Comparison of ENCODE assay signal across 8 cellular contexts in the genomic region with DNA sequence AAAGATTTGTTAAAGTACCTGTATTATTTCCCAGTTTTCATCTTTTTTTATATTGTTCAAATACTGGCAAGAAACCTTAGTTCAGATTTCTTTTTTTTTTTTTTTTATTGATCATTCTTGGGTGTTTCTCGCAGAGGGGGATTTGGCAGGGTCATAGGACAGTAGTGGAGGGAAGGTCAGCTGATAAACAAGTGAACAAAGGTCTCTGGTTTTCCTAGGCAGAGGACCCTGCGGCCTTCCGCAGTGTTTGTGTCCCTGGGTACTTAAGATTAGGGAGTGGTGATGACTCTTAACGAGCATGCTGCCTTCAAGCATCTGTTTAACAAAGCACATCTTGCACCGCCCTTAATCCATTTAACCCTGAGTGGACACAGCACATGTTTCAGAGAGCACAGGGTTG. TPM values are rescaled to one million over a fixed set of nuclear protein-coding genes. Genes with fewer than 3 reads are reported as not detected.
DNase-seq lines count a peak whose midpoint lies in the region; FAIRE-seq and TF ChIP-seq lines count a peak whose summit lies in the region.
"Not testable (repeated sequence)": the region's sequence is repeated elsewhere in the genome, so short reads cannot be mapped to it uniquely, and the experiment has no call there.

No MANE protein-coding gene starts in this region.

- not testable (repeated sequence) for H2AFZ ChIP-seq in astrocyte (ENCODE audit: low read depth, low read length)
- H2AFZ ChIP-seq in neural progenitor cell (replicated peaks), result peak overlapping the region; percentile 63

- H3K27me3 ChIP-seq in BJ (ENCODE audit: control insufficient read depth, insufficient read depth, low read length); HUES64 (ENCODE audit: insufficient read depth, low read length); astrocyte (ENCODE audit: insufficient read depth, low read length); neural progenitor cell; subcutaneous abdominal adipose tissue (ENCODE audit: control insufficient read depth in 5 of 5, insufficient read depth in 4 of 5, low read length in 5 of 5): not testable (repeated sequence)

- H3F3A ChIP-seq in neural progenitor cell (ENCODE audit: low read depth), result peaks cover 18% of the 10 kb centered on the region

- H3K9ac ChIP-seq in HUES64 (ENCODE audit: low read depth, low read length) (peak overlapping the region; percentile 94), astrocyte (ENCODE audit: low read length) (peak overlapping the region; percentile 94), kidney (ENCODE audit: low read length in 2 of 2) (peak overlapping the region; percentile 57 to 91), neural progenitor cell (peak overlapping the region; percentile 77), subcutaneous abdominal adipose tissue (ENCODE audit: low read length in 5 of 5) (peak overlapping the region; percentile 89 to 98 (median 93))

- H3K36me3 Mint-ChIP-seq in T-helper 1 cell treated with Interleukin-12 subunit alpha and Interleukin-12 subunit beta and Interleukin-4 antibody, amounts not matched to agents 30 μg/mL and 1 μg/mL, for 36 hours (ENCODE audit: low read depth); astrocyte (ENCODE audit: low read depth, unreplicated experiment); neural progenitor cell: not testable (repeated sequence)

- H3K4me3 ChIP-seq in BJ (ENCODE audit: low read depth, low read length) (peak overlapping the region; percentile 86), HUES64 (ENCODE audit: low read length) (peak overlapping the region; percentile 79), astrocyte (ENCODE audit: insufficient read depth, low read depth, low read length) (peak overlapping the region; percentile 80), epithelial cell of proximal tubule (ENCODE audit: low read depth, low read length) (peak overlapping the region; percentile 77), kidney (ENCODE audit: low read length in 2 of 2) (peak overlapping the region; percentile 90 to 91), neural progenitor cell (peak overlapping the region; percentile 74), subcutaneous abdominal adipose tissue (ENCODE audit: low read depth in 1 of 5, low read length in 5 of 5) (peak overlapping the region; percentile 82 to 94 (median 86))

- not testable (repeated sequence) for DNase-seq in BJ (ENCODE audit: low read depth); astrocyte (ENCODE audit: low read depth); epithelial cell of proximal tubule (ENCODE audit: low read depth); kidney; neural progenitor cell (ENCODE audit: low spot score)

- H3K4me1 ChIP-seq in HUES64 (ENCODE audit: insufficient read depth, low read length) (peaks cover 13% of the 10 kb centered on the region), neural progenitor cell (peaks cover 14% of the 10 kb centered on the region), subcutaneous abdominal adipose tissue (ENCODE audit: control insufficient read depth in 5 of 5, insufficient read depth in 5 of 5, low read length in 5 of 5) (peaks cover 0 to 13% (median 11%) of the 10 kb centered on the region in 5 donors)
- not testable (repeated sequence) for H3K4me1 ChIP-seq in astrocyte (ENCODE audit: insufficient read depth, low read length); kidney (ENCODE audit: control insufficient read depth in 1 of 2, insufficient read depth in 1 of 2, low read depth in 1 of 2, low read length in 2 of 2)

- H3K79me2 ChIP-seq in astrocyte (ENCODE audit: insufficient read depth, low read length) (peaks cover 12% of the 10 kb centered on the region), neural progenitor cell (ENCODE audit: low read depth) (peaks cover 45% of the 10 kb centered on the region)

- not testable (repeated sequence) for H3K9me3 ChIP-seq in HUES64 (ENCODE audit: insufficient read depth, low read depth, low read length); astrocyte (ENCODE audit: insufficient read depth, low read depth, low read length); kidney (ENCODE audit: control insufficient read depth in 1 of 2, low read length in 2 of 2); neural progenitor cell (ENCODE audit: low read depth); subcutaneous abdominal adipose tissue (ENCODE audit: control insufficient read depth in 5 of 5, low read length in 5 of 5)

- peak overlapping the region; percentile 82 for H3K27ac Mint-ChIP-seq in T-helper 1 cell treated with Interleukin-12 subunit alpha and Interleukin-12 subunit beta and Interleukin-4 antibody, amounts not matched to agents 30 μg/mL and 1 μg/mL, for 36 hours
- H3K27ac Mint-ChIP-seq in astrocyte (ENCODE audit: unreplicated experiment) (peak overlapping the region; percentile 88), neural progenitor cell (peak overlapping the region; percentile 96)

- not testable (repeated sequence) for H3K27me3 Mint-ChIP-seq in T-helper 1 cell treated with Interleukin-12 subunit alpha and Interleukin-12 subunit beta and Interleukin-4 antibody, amounts not matched to agents 30 μg/mL and 1 μg/mL, for 36 hours (ENCODE audit: low read depth); astrocyte (ENCODE audit: low read depth, unreplicated experiment); neural progenitor cell (ENCODE audit: insufficient read depth, low read depth)

- peaks cover 18% of the 10 kb centered on the region for H3K4me1 Mint-ChIP-seq in T-helper 1 cell treated with Interleukin-12 subunit alpha and Interleukin-12 subunit beta and Interleukin-4 antibody, amounts not matched to agents 30 μg/mL and 1 μg/mL, for 36 hours (ENCODE audit: low read depth)
- H3K4me1 Mint-ChIP-seq in astrocyte (ENCODE audit: low read depth, unreplicated experiment), result not testable (repeated sequence)
- peaks cover 24% of the 10 kb centered on the region for H3K4me1 Mint-ChIP-seq in neural progenitor cell

- peak overlapping the region; percentile 83; the same call in 1 of the 2 replicates for H3K27ac ChIP-seq in HUES64 (ENCODE audit: low read depth, low read length)
- H3K27ac ChIP-seq in astrocyte (ENCODE audit: low read depth, low read length), result peak overlapping the region; percentile 91
- peak overlapping the region; percentile 87 for H3K27ac ChIP-seq in kidney (ENCODE audit: low read depth in 2 of 2, low read length in 2 of 2)
- H3K27ac ChIP-seq in neural progenitor cell, result peak overlapping the region; percentile 61
- H3K27ac ChIP-seq in subcutaneous abdominal adipose tissue (ENCODE audit: low read depth, low read length), result peak overlapping the region; percentile 90

- H3K4me2 ChIP-seq in astrocyte (ENCODE audit: low read length) (peak overlapping the region; percentile 94), neural progenitor cell (peak overlapping the region; percentile 91)

- POLR2A ChIA-PET in BJ (lab: Charles Lee), result interaction anchor here (0.6 kb wide), 1 partner anchor 11 kb away, joined by 20 read pairs; no protein-coding TSS in a partner anchor

- intact Hi-C loops in kidney (cut with DNase I), result not testable (repeated sequence)

- not testable (repeated sequence) for H4K20me1 ChIP-seq in astrocyte (ENCODE audit: insufficient read depth, low read length)
- H4K20me1 ChIP-seq in neural progenitor cell (ENCODE audit: low read depth), result peaks cover 26% of the 10 kb centered on the region

- not testable (repeated sequence) for TF ChIP-seq CTCF in BJ (IDR thresholded peaks at IDR 0.05; ENCODE audit: insufficient read depth, low read depth, low read length); astrocyte (IDR thresholded peaks at IDR 0.05; ENCODE audit: insufficient read depth, low read depth, low read length); epithelial cell of proximal tubule (conservative IDR thresholded peaks at IDR 0.05; ENCODE audit: low read depth, low read length); kidney (IDR thresholded peaks at IDR 0.05; ENCODE audit: borderline replicate concordance, extremely low read depth, insufficient read depth); neural progenitor cell (IDR thresholded peaks at IDR 0.05)

- 11% methylated on average over 1 of the region's 5 CpGs for WGBS in HUES64

- FAIRE-seq in astrocyte (lab: Jason Lieb, UNC); kidney (lab: Jason Lieb, UNC): not testable (repeated sequence)

- H3K4me3 Mint-ChIP-seq in T-helper 1 cell treated with Interleukin-12 subunit alpha and Interleukin-12 subunit beta and Interleukin-4 antibody, amounts not matched to agents 30 μg/mL and 1 μg/mL, for 36 hours, result peak overlapping the region; percentile 85
- H3K4me3 Mint-ChIP-seq in astrocyte (ENCODE audit: unreplicated experiment), result peak overlapping the region; percentile 93
- peak overlapping the region; percentile 93 for H3K4me3 Mint-ChIP-seq in neural progenitor cell

- CTCF ChIA-PET in BJ (lab: Yijun Ruan, JAX), result interaction anchor here (0.7 to 2.8 kb wide), 4 partner anchors 11 to 327 kb away, joined by 3 to 21 read pairs (median 6); no protein-coding TSS in a partner anchor

- H3K9me3 Mint-ChIP-seq in T-helper 1 cell treated with Interleukin-12 subunit alpha and Interleukin-12 subunit beta and Interleukin-4 antibody, amounts not matched to agents 30 μg/mL and 1 μg/mL, for 36 hours; astrocyte (ENCODE audit: unreplicated experiment); neural progenitor cell: not testable (repeated sequence)

- H3K36me3 ChIP-seq in BJ (ENCODE audit: control insufficient read depth, insufficient read depth, low read length); HUES64 (ENCODE audit: insufficient read depth, low read length); astrocyte (ENCODE audit: insufficient read depth, low read length); kidney (ENCODE audit: control insufficient read depth in 1 of 2, insufficient read depth in 2 of 2, low read length in 2 of 2); neural progenitor cell; subcutaneous abdominal adipose tissue (ENCODE audit: control insufficient read depth in 5 of 5, insufficient read depth in 5 of 5, low read length in 5 of 5): not testable (repeated sequence)

RNA-seq across cellular contexts. Expression of a gene that starts 0.8 kb away (rescaled TPM):
- polyA plus RNA-seq in BJ (2011; rRNA removed), result 22.6 and 31.1 TPM in 2 replicates
- polyA minus RNA-seq in BJ (2011; rRNA and poly(A)+ RNA removed), result 11.6 and 17.5 TPM in 2 replicates
- 30.2 TPM for polyA plus RNA-seq in HUES64 (2013, experiment 1 of 2)
- 36.0 TPM for polyA plus RNA-seq in HUES64 (2013, experiment 2 of 2)
- 30.0 and 40.1 TPM in 2 replicates for total RNA-seq in astrocyte
- 52.6 and 76.0 TPM in 2 replicates for total RNA-seq in epithelial cell of proximal tubule
- 40.2 TPM for total RNA-seq in kidney
- polyA plus RNA-seq in kidney (ENCODE audit: insufficient read depth, low read depth, low replicate concordance), result 59.5 TPM
- 64.6 and 91.2 TPM in 2 replicates for total RNA-seq in neural progenitor cell (ENCODE audit: low replicate concordance)

RNA-seq across cellular contexts. Expression of a gene that starts 29.7 kb away (rescaled TPM):
- polyA plus RNA-seq in BJ (2011; rRNA removed), result 54.1 and 103 TPM in 2 replicates
- polyA minus RNA-seq in BJ (2011; rRNA and poly(A)+ RNA removed), result 91.7 and 169 TPM in 2 replicates
- polyA plus RNA-seq in HUES64 (2013, experiment 1 of 2), result 188 TPM
- polyA plus RNA-seq in HUES64 (2013, experiment 2 of 2), result 199 TPM
- 227 and 241 TPM in 2 replicates for total RNA-seq in astrocyte
- total RNA-seq in epithelial cell of proximal tubule, result 163 and 196 TPM in 2 replicates
- total RNA-seq in kidney, result 85.9 TPM
- 99.1 TPM for polyA plus RNA-seq in kidney (ENCODE audit: insufficient read depth, low read depth, low replicate concordance)
- 180 and 303 TPM in 2 replicates for total RNA-seq in neural progenitor cell (ENCODE audit: low replicate concordance)
